ENCODE assay signal across 14 cellular contexts in the genomic region with DNA sequence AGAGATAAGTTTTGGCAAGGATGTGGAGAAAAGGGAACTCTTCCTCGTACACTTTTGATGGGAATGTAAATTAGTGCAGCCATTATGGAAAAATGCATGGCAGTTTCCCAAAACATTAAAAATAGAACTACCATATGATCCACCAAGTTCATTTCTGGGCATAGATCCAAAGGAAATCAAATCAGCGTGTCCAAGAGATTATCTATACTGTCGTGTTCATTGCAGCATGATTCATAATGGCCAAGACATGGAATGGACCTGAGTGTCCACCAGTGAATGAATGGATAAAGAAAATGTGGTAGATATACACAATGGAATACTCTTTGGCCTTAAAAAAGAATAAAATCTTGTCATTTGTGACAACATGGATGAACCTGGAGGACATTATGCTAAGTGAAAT.
DNase-seq lines count a peak whose midpoint lies in the region; ATAC-seq, FAIRE-seq and TF ChIP-seq lines count a peak whose summit lies in the region.
"Had no signal": no experiment of that assay in that cellular context is flagged by ENCODE, and none has a peak within 500 bp of the region (broad histone marks: within the 10 kb centered on the region; RNA-seq: fewer than 3 reads in every experiment).

No MANE protein-coding gene starts in this region.

- peaks cover 37% of the 10 kb centered on the region for H3K4me1 ChIP-seq in SJCRH30
- H3K4me1 ChIP-seq in endothelial cell of umbilical vein (ENCODE audit: control insufficient read depth, extremely low read depth, insufficient read depth, low read length), result peaks cover 8% of the 10 kb centered on the region

- no peaks in the 10 kb centered on the region for H3K9me3 Mint-ChIP-seq in natural killer cell treated with Interleukin-12 subunit alpha and Interleukin-12 subunit beta and Interleukin-15 and Interleukin-18, amount 100 ng/mL, for 72 hours
- H3K9me3 Mint-ChIP-seq: CD4-positive, alpha-beta T cell had no signal

- H3K79me2 ChIP-seq in endothelial cell of umbilical vein (ENCODE audit: control insufficient read depth, insufficient read depth, low read length), result no peaks in the 10 kb centered on the region

- DNase-seq in GM04503 (ENCODE audit: low read depth) (peak; percentile 60), SJCRH30 (peak; percentile 64 to 92), endothelial cell of umbilical vein (ENCODE audit: low read depth, low spot score) (peak; percentile 84), pulmonary artery endothelial cell (ENCODE audit: low read depth, low spot score) (peak; percentile 60), islet precursor cell (no peak)
- DNase-seq in natural killer cell treated with Interleukin-12 subunit alpha and Interleukin-12 subunit beta and Interleukin-15 and Interleukin-18, amount 100 ng/mL, for 72 hours (ENCODE audit: low spot score), result no peak
- DNase-seq: CD4-positive, alpha-beta T cell; kidney glomerular epithelial cell; NCI-H345; SW 1271; WERI-Rb-1 had no signal

- H3K27ac Mint-ChIP-seq in natural killer cell treated with Interleukin-12 subunit alpha and Interleukin-12 subunit beta and Interleukin-15 and Interleukin-18, amount 100 ng/mL, for 72 hours, result no peak overlapping the region
- H3K27ac Mint-ChIP-seq: CD4-positive, alpha-beta T cell; progenitor cell of endocrine pancreas had no signal

- ATAC-seq in natural killer cell treated with Interleukin-12 subunit alpha and Interleukin-12 subunit beta and Interleukin-15 and Interleukin-18, amount 100 ng/mL, for 72 hours, result no peak
- no peak for ATAC-seq in HG03159 (IDR thresholded peaks at IDR 0.05; ENCODE audit: unreplicated experiment)

- no peak overlapping the region for H3K4me3 Mint-ChIP-seq in natural killer cell treated with Interleukin-12 subunit alpha and Interleukin-12 subunit beta and Interleukin-15 and Interleukin-18, amount 100 ng/mL, for 72 hours
- H3K4me3 Mint-ChIP-seq: CD4-positive, alpha-beta T cell had no signal

- peak overlapping the region; percentile 12 for H3K4me2 ChIP-seq in endothelial cell of umbilical vein (ENCODE audit: insufficient read depth, low read length)

- H3K9ac ChIP-seq in endothelial cell of umbilical vein (replicated peaks; ENCODE audit: extremely low read depth, insufficient read depth, low read length), result no peak overlapping the region

- H3K36me3 ChIP-seq in SJCRH30, result no peaks in the 10 kb centered on the region
- no peaks in the 10 kb centered on the region for H3K36me3 ChIP-seq in endothelial cell of umbilical vein (ENCODE audit: control insufficient read depth in 2 of 2, extremely low read depth in 1 of 2, insufficient read depth in 2 of 2, low read length in 2 of 2)
- H3K36me3 ChIP-seq: cardiac muscle cell, WERI-Rb-1 had no signal

- H3K27me3 ChIP-seq in SJCRH30 (no peaks in the 10 kb centered on the region), endothelial cell of umbilical vein (ENCODE audit: control insufficient read depth in 2 of 2, insufficient read depth in 2 of 2, low read length in 2 of 2) (no peaks in the 10 kb centered on the region)
- H3K27me3 ChIP-seq: cardiac muscle cell had no signal

- dilution Hi-C loops in endothelial cell of umbilical vein (cut with MboI; ENCODE audit: extremely low pct_ligation_motif_present, low sequenced_read_pairs), result no loop called here

- H4K20me1 ChIP-seq in endothelial cell of umbilical vein (replicated peaks; ENCODE audit: control insufficient read depth, extremely low read depth, insufficient read depth, low read length), result no peaks in the 10 kb centered on the region

- CTCF ChIA-PET in endothelial cell of umbilical vein (lab: Charles Lee), result no interaction called here

- no peaks in the 10 kb centered on the region for H3K36me3 Mint-ChIP-seq in natural killer cell treated with Interleukin-12 subunit alpha and Interleukin-12 subunit beta and Interleukin-15 and Interleukin-18, amount 100 ng/mL, for 72 hours

- peak; percentile 85 for FAIRE-seq in endothelial cell of umbilical vein (lab: Jason Lieb, UNC)

- POLR2A ChIA-PET in endothelial cell of umbilical vein (lab: Charles Lee), result no interaction called here

- peaks cover 2% of the 10 kb centered on the region; the same call in 1 of the 2 replicates for H3K9me3 ChIP-seq in SJCRH30 (replicated peaks)
- H3K9me3 ChIP-seq in endothelial cell of umbilical vein (replicated peaks; ENCODE audit: control insufficient read depth, insufficient read depth, low read length), result no peaks in the 10 kb centered on the region

- intact Hi-C loops in endothelial cell of umbilical vein (cut with micrococcal nuclease), result no loop called here

- BruUV-seq in endothelial cell of umbilical vein (replicated peaks; lab: Mats Ljungman, UMichigan), result no TSS peak

- H3K27ac ChIP-seq in SJCRH30 (peak overlapping the region; percentile 78), endothelial cell of umbilical vein (ENCODE audit: insufficient read depth, low read depth, low read length) (no peak overlapping the region)
- H3K27ac ChIP-seq: cardiac muscle cell, WERI-Rb-1 had no signal

- no peaks in the 10 kb centered on the region for H3K9me1 ChIP-seq in endothelial cell of umbilical vein (replicated peaks; ENCODE audit: control insufficient read depth, extremely low read depth, insufficient read depth, low read length)

- peaks cover 0 to 12% of the 10 kb centered on the region in 2 donors for H3K27me3 Mint-ChIP-seq in natural killer cell treated with Interleukin-12 subunit alpha and Interleukin-12 subunit beta and Interleukin-15 and Interleukin-18, amount 100 ng/mL, for 72 hours
- H3K27me3 Mint-ChIP-seq: CD4-positive, alpha-beta T cell; progenitor cell of endocrine pancreas had no signal

- no peak for TF ChIP-seq POLR2A in endothelial cell of umbilical vein (IDR thresholded peaks at IDR 0.05; ENCODE audit: low read depth, low read length)

- H3K4me3 ChIP-seq in SJCRH30 (no peak overlapping the region), endothelial cell of umbilical vein (replicated peaks in 1 of 3; ENCODE audit: insufficient read depth in 1 of 3, low read depth in 1 of 3, low read length in 3 of 3) (no peak overlapping the region)
- H3K4me3 ChIP-seq: cardiac muscle cell had no signal

- H2AFZ ChIP-seq in endothelial cell of umbilical vein (ENCODE audit: low read depth, low read length), result no peak overlapping the region

- H3K4me1 Mint-ChIP-seq in natural killer cell treated with Interleukin-12 subunit alpha and Interleukin-12 subunit beta and Interleukin-15 and Interleukin-18, amount 100 ng/mL, for 72 hours (ENCODE audit: low read depth in 2 of 2), result peaks cover 7 to 17% of the 10 kb centered on the region in 2 donors

- no peak for TF ChIP-seq CTCF in endothelial cell of umbilical vein (IDR thresholded peaks at IDR 0.05; ENCODE audit: extremely low read depth in 1 of 2, insufficient read depth in 1 of 2, low read depth in 1 of 2, low read length in 2 of 2)

TF ChIP-seq in endothelial cell of umbilical vein, 7 proteins besides CTCF, POLR2A, EP300 and RAD21:
- TF ChIP-seq EZH2 (IDR thresholded peaks at IDR 0.05; ENCODE audit: borderline replicate concordance, low read depth, low read length, severe bottlenecking) (no peak), GATA2 (IDR thresholded peaks at IDR 0.05; ENCODE audit: insufficient read depth, insufficient read length, low read depth, low read length) (peak; percentile 71), JUN (IDR thresholded peaks at IDR 0.05; ENCODE audit: borderline replicate concordance, insufficient read depth, insufficient read length, low read depth) (peak; percentile 54), MYC (IDR thresholded peaks at IDR 0.05; ENCODE audit: low read depth, low read length) (no peak), POLR2AphosphoS5 (IDR thresholded peaks at IDR 0.05; ENCODE audit: insufficient read depth, low read depth, low read length) (peak; percentile 31), FOS (IDR thresholded peaks at IDR 0.05; ENCODE audit: borderline replicate concordance, insufficient read depth, low read length) (peak; percentile 71)
- TF ChIP-seq, protein P1, sequence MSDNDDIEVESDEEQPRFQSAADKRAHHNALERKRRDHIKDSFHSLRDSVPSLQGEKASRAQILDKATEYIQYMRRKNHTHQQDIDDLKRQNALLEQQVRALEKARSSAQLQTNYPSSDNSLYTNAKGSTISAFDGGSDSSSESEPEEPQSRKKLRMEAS (IDR thresholded peaks at IDR 0.05; ENCODE audit: insufficient read depth, insufficient read length), result no peak

Comparison
In these comparisons a context has a peak if more than half of its experiments do, and no peak if none do; other contexts are left out.
1. DNase-seq: peak in GM04503 (single experiment), SJCRH30 (2 of 2), endothelial cell of umbilical vein (single experiment) and pulmonary artery endothelial cell (single experiment); none in islet precursor cell (single experiment) and natural killer cell treated with Interleukin-12 subunit alpha and Interleukin-12 subunit beta and Interleukin-15 and Interleukin-18, amount 100 ng/mL, for 72 hours (single experiment).